In genomic region chr6:118935331-118935668, GRCh38 we compare ENCODE assay signal across 8 cellular contexts.
DNase-seq lines count a peak whose midpoint lies in the region; ATAC-seq and TF ChIP-seq lines count a peak whose summit lies in the region.

No MANE protein-coding gene starts in this region.

- no peaks in the 10 kb centered on the region for H3K9me3 ChIP-seq in Loucy (ENCODE audit: insufficient read depth, low read depth, low read length)

- H3K27me3 ChIP-seq in Loucy (ENCODE audit: insufficient read depth, low read length, poor library complexity, severe bottlenecking) = no peaks in the 10 kb centered on the region

- TF ChIP-seq CTCF in AG10803 (conservative IDR thresholded peaks at IDR 0.05; ENCODE audit: low read length) = no peak
- no peak for TF ChIP-seq CTCF in Loucy (conservative IDR thresholded peaks at IDR 0.05; ENCODE audit: low read length)
- no peak for TF ChIP-seq CTCF in epithelial cell of esophagus (IDR thresholded peaks at IDR 0.05; ENCODE audit: insufficient read depth, low read depth, low read length, missing control alignments)
- TF ChIP-seq CTCF in retinal pigment epithelial cell (conservative IDR thresholded peaks at IDR 0.05; ENCODE audit: low read depth, low read length) = no peak

- peak overlapping the region; percentile 96 for H3K9ac ChIP-seq in Loucy (ENCODE audit: low read depth, low read length, poor library complexity, severe bottlenecking)

- peak overlapping the region; percentile 86 for H3K4me2 ChIP-seq in Loucy (ENCODE audit: low read depth, low read length, poor library complexity, severe bottlenecking)

- H3K79me2 ChIP-seq in Loucy (ENCODE audit: insufficient read depth, low read length) = peaks cover 48% of the 10 kb centered on the region

- H4K20me1 ChIP-seq in Loucy (ENCODE audit: insufficient read depth, low read length, poor library complexity, severe bottlenecking) = peaks cover 28% of the 10 kb centered on the region

- peak overlapping the region; percentile 56 for H2AFZ ChIP-seq in Loucy (ENCODE audit: low read length)

- peak; percentile 4 for ATAC-seq in GM21360 (IDR thresholded peaks at IDR 0.05; ENCODE audit: unreplicated experiment)

- H3F3A ChIP-seq in Loucy (ENCODE audit: low read depth) = no peaks in the 10 kb centered on the region

- H3K4me3 ChIP-seq in AG10803 (ENCODE audit: low read length) (peak overlapping the region; percentile 72), Loucy (ENCODE audit: low read length, poor library complexity, severe bottlenecking) (peak overlapping the region; percentile 99), epithelial cell of esophagus (ENCODE audit: low read length) (peak overlapping the region; percentile 79), retinal pigment epithelial cell (ENCODE audit: low read length) (peak overlapping the region; percentile 67)

- peaks cover 3% of the 10 kb centered on the region; the same call in 1 of the 2 replicates for H3K36me3 ChIP-seq in Loucy (ENCODE audit: insufficient read depth, low read length)

- DNase-seq in AG10803 (ENCODE audit: low read depth) = no peak
- DNase-seq in epithelial cell of esophagus (ENCODE audit: low read depth) = no peak
- DNase-seq in retinal pigment epithelial cell (ENCODE audit: low read depth) = no peak
- DNase-seq in activated gamma-delta T cell (lab: John Stamatoyannopoulos, UW) = no peak
- no peak for DNase-seq in COR-L47 (lab: John Stamatoyannopoulos, UW)
- no peak for DNase-seq in SIG-M5 treated with dmso at 0.1 percent for 504 hours (lab: John Stamatoyannopoulos, UW; ENCODE audit: unreplicated experiment)

- peaks cover 44% of the 10 kb centered on the region for H3K4me1 ChIP-seq in Loucy (ENCODE audit: insufficient read depth, low read length, poor library complexity, severe bottlenecking)

- H3K9me2 ChIP-seq in Loucy (replicated peaks; ENCODE audit: low read depth, low read length) = no peaks in the 10 kb centered on the region
